Comparison of ENCODE assay signal across 8 cellular contexts in genomic region chr16:15144191-15144631, GRCh38. TPM values are rescaled to one million over a fixed set of nuclear protein-coding genes. Genes with fewer than 3 reads are reported as not detected.
A peak's percentile ranks its signal among the peaks of the same experiment; 100 is the strongest.
DNase-seq lines count a peak whose midpoint lies in the region; ATAC-seq and TF ChIP-seq lines count a peak whose summit lies in the region.
"Not testable (repeated sequence)": the region's sequence is repeated elsewhere in the genome, so short reads cannot be mapped to it uniquely, and the experiment has no call there.

No MANE protein-coding gene starts in this region.

- DNase-seq in DMS 273 (lab: John Stamatoyannopoulos, UW; ENCODE audit: unreplicated experiment) (peak; percentile 23), LHCN-M2 (ENCODE audit: low read depth) (peak; percentile 46), amniotic epithelial cell (ENCODE audit: low read depth) (peak; percentile 14), endodermal cell (peak; percentile 79), left cardiac atrium (peak; percentile 68), lung microvascular endothelial cell (ENCODE audit: low read depth in 2 of 2) (peak; percentile 41 to 47), sciatic nerve (ENCODE audit: low spot score) (peak; percentile 66), uterus (peak; percentile 61 to 65)

- not testable (repeated sequence) for H3K36me3 ChIP-seq in endodermal cell (ENCODE audit: control insufficient read depth, insufficient read depth, low read length); uterus

- H3K27me3 ChIP-seq in endodermal cell (ENCODE audit: control insufficient read depth, insufficient read depth, low read length, poor library complexity, severe bottlenecking); uterus: not testable (repeated sequence)

- H3K4me3 ChIP-seq in endodermal cell (ENCODE audit: low read length), result not testable (repeated sequence)
- peak overlapping the region; percentile 24 to 30 for H3K4me3 ChIP-seq in uterus

- intact Hi-C loops in left cardiac atrium (cut with DNase I); sciatic nerve (cut with DNase I); uterus (cut with DNase I; ENCODE audit: low total_unique reads): not testable (repeated sequence)

- ATAC-seq in left cardiac atrium (peak; percentile 53 to 60), sciatic nerve (peak; percentile 60)

- H3K27ac ChIP-seq in endodermal cell (ENCODE audit: low read depth, low read length) (peak overlapping the region; percentile 53), uterus (peak overlapping the region; percentile 89 to 94)

- H3K9ac ChIP-seq in endodermal cell (ENCODE audit: extremely low read depth, low read length, poor library complexity, severe bottlenecking), result not testable (repeated sequence)

- H3K27ac Mint-ChIP-seq in endodermal cell, result peak overlapping the region; percentile 82

- H3K9me3 Mint-ChIP-seq in endodermal cell, result not testable (repeated sequence)

- WGBS in endodermal cell (ENCODE audit: insufficient coverage in 1 of 2, insufficient read length in 1 of 2), 2 experiments, result 46 to 47% methylated on average over 7 to 18 of the region's 18 CpGs

- H3K27me3 Mint-ChIP-seq in endodermal cell (ENCODE audit: insufficient read depth), result not testable (repeated sequence)

- not testable (repeated sequence) for TF ChIP-seq CTCF in endodermal cell (conservative IDR thresholded peaks at IDR 0.05); uterus (IDR thresholded peaks at IDR 0.05)

- peak overlapping the region; percentile 34 for H3K4me3 Mint-ChIP-seq in endodermal cell

- not testable (repeated sequence) for H3K36me3 Mint-ChIP-seq in endodermal cell (ENCODE audit: low read depth)

- not testable (repeated sequence) for H3K4me1 ChIP-seq in endodermal cell (ENCODE audit: control insufficient read depth, insufficient read depth, low read length)
- H3K4me1 ChIP-seq in uterus, result peaks cover 7 to 24% of the 10 kb centered on the region in 2 donors

- not testable (repeated sequence) for H3K9me3 ChIP-seq in endodermal cell (ENCODE audit: control insufficient read depth, low read length); uterus

- not testable (repeated sequence) for H3K4me1 Mint-ChIP-seq in endodermal cell

- not testable (repeated sequence) for TF ChIP-seq POLR2A in uterus (IDR thresholded peaks at IDR 0.05)

RNA-seq across cellular contexts. Expression of gene RRN3, which starts 50.1 kb away (rescaled TPM):
- total RNA-seq in LHCN-M2 (2014; rRNA removed) (41.9 and 47.8 TPM in 2 replicates), endodermal cell (10 to 100 TPM; 28.6 to 30.6 TPM), left cardiac atrium (10 to 100 TPM; 20.0 to 25.6 TPM), lung microvascular endothelial cell (20.9 and 33.1 TPM in 2 replicates), sciatic nerve (28.8 TPM), uterus (10 to 100 TPM; 24.7 to 56.9 (median 38.1) TPM)
- 14.0 TPM for polyA plus RNA-seq in LHCN-M2 (2012)
- 27.4 TPM for polyA plus RNA-seq in endodermal cell (2013, experiment 1 of 2)
- polyA plus RNA-seq in endodermal cell (2013, experiment 2 of 2), result 25.0 TPM

Comparison
In these comparisons a context has a peak if more than half of its experiments do, and no peak if none do; other contexts are left out.
1. DNase-seq: peak in every context shown above with its lines; median percentile 79 in endodermal cell; 68 in left cardiac atrium; 66 in sciatic nerve; 63 in uterus; 46 in LHCN-M2; 44 in lung microvascular endothelial cell; 23 in DMS 273; 14 in amniotic epithelial cell.